22 cellular contexts compared by ENCODE assay signal in genomic region chr16:78257376-78257728, GRCh38.
DNase-seq lines count a peak whose midpoint lies in the region; ATAC-seq, FAIRE-seq and TF ChIP-seq lines count a peak whose summit lies in the region.
"Had no signal": no experiment of that assay in that cellular context is flagged by ENCODE, and none has a peak within 500 bp of the region (broad histone marks: within the 10 kb centered on the region; RNA-seq: fewer than 3 reads in every experiment).

No MANE protein-coding gene starts in this region.

- DNase-seq in ELF-1 (ENCODE audit: low read depth, low spot score): peak; percentile 36
- no peak for DNase-seq in Panc1 (ENCODE audit: low read depth, low spot score)
- no peak for DNase-seq in osteocyte (ENCODE audit: extremely low spot score, unreplicated experiment)
- DNase-seq in SK-N-DZ (ENCODE audit: low spot score): no peak
- no peak for DNase-seq in NCI-H1694 (lab: John Stamatoyannopoulos, UW)
- DNase-seq in left lobe of liver (ENCODE audit: low spot score): no peak
- DNase-seq: ACHN; activated CD4-positive, CD25-positive, alpha-beta regulatory T cell; activated CD8-positive, alpha-beta T cell treated with anti-CD3 and anti-CD28 coated beads for 36 hours; activated gamma-delta T cell treated with Interleukin-2 at 50 U/mL for 16 hours; foreskin keratinocyte; lower lobe of right lung; NCI-H2171; NCI-H69; occipital lobe; T-helper 9 cell; upper lobe of right lung had no signal

- H3K27me3 ChIP-seq in Panc1 (ENCODE audit: control insufficient read depth, insufficient read depth, low read length): no peaks in the 10 kb centered on the region
- H3K27me3 ChIP-seq: BLaER1, foreskin keratinocyte, upper lobe of right lung had no signal

- H3K4me1 Mint-ChIP-seq in osteocyte (ENCODE audit: unreplicated experiment): peaks cover 50% of the 10 kb centered on the region
- H3K4me1 Mint-ChIP-seq: central memory CD8-positive, alpha-beta T cell had no signal

- CTCF ChIA-PET in Panc1 (lab: Charles Lee): no interaction called here

- peak; percentile 94 for ATAC-seq in Panc1
- ATAC-seq in HG03378 (IDR thresholded peaks at IDR 0.05; ENCODE audit: unreplicated experiment): no peak
- ATAC-seq in left lobe of liver: no peak
- ATAC-seq: activated CD8-positive, alpha-beta T cell treated with anti-CD3 and anti-CD28 coated beads for 36 hours; foreskin keratinocyte; lower lobe of right lung; upper lobe of right lung had no signal

- H3K4me3 Mint-ChIP-seq in osteocyte (ENCODE audit: unreplicated experiment): peak overlapping the region; percentile 15
- H3K4me3 Mint-ChIP-seq: activated CD8-positive, alpha-beta T cell treated with anti-CD3 and anti-CD28 coated beads for 36 hours; central memory CD8-positive, alpha-beta T cell had no signal

- H3K4me3 ChIP-seq in Panc1 (ENCODE audit: low read depth in 2 of 2, low read length in 2 of 2): no peak overlapping the region
- H3K4me3 ChIP-seq: BLaER1, lower lobe of right lung, upper lobe of right lung had no signal

- TF ChIP-seq CTCF in Panc1 (IDR thresholded peaks at IDR 0.05) (no peak), osteocyte (IDR thresholded peaks at IDR 0.05) (no peak)

- H3K27ac Mint-ChIP-seq in osteocyte (ENCODE audit: unreplicated experiment): peak overlapping the region; percentile 54
- H3K27ac Mint-ChIP-seq: activated CD8-positive, alpha-beta T cell treated with anti-CD3 and anti-CD28 coated beads for 36 hours had no signal

- no peaks in the 10 kb centered on the region for H3K36me3 Mint-ChIP-seq in osteocyte (ENCODE audit: unreplicated experiment)

- in situ Hi-C loops in Panc1 (cut with HindIII; ENCODE audit: low pct_unique_long_range_greater_than_20kb, low sequenced_read_pairs): no loop called here

- intact Hi-C loops in Panc1 (cut with micrococcal nuclease; ENCODE audit: unreplicated experiment): no loop called here

- H3K27ac ChIP-seq in Panc1 (ENCODE audit: low read length): no peak overlapping the region
- H3K27ac ChIP-seq: BLaER1, foreskin keratinocyte, lower lobe of right lung, upper lobe of right lung had no signal

- no peaks in the 10 kb centered on the region for H3K9me3 ChIP-seq in Panc1 (ENCODE audit: control insufficient read depth, insufficient read depth, low read depth, low read length)
- H3K9me3 ChIP-seq: BLaER1, lower lobe of right lung, upper lobe of right lung had no signal

- peak; percentile 59 for FAIRE-seq in endometrium (lab: Jason Lieb, UNC)
- FAIRE-seq: islet of Langerhans had no signal

- no peaks in the 10 kb centered on the region for H3K36me3 ChIP-seq in Panc1 (ENCODE audit: control insufficient read depth, insufficient read depth, low read length)
- H3K36me3 ChIP-seq: BLaER1, lower lobe of right lung, upper lobe of right lung had no signal

- POLR2A ChIA-PET in Panc1 (lab: Charles Lee): no interaction called here

- BruUV-seq in Panc1 (replicated peaks; lab: Mats Ljungman, UMichigan): no TSS peak

- H3K27me3 Mint-ChIP-seq in osteocyte (ENCODE audit: unreplicated experiment): no peaks in the 10 kb centered on the region
- H3K27me3 Mint-ChIP-seq: activated CD8-positive, alpha-beta T cell treated with anti-CD3 and anti-CD28 coated beads for 36 hours; central memory CD8-positive, alpha-beta T cell had no signal

- H3K9me3 Mint-ChIP-seq in osteocyte (ENCODE audit: unreplicated experiment): no peaks in the 10 kb centered on the region
- H3K9me3 Mint-ChIP-seq: activated CD8-positive, alpha-beta T cell treated with anti-CD3 and anti-CD28 coated beads for 36 hours; central memory CD8-positive, alpha-beta T cell had no signal

- peaks cover 6% of the 10 kb centered on the region for H3K4me1 ChIP-seq in Panc1 (ENCODE audit: control insufficient read depth, insufficient read depth, low read length)
- H3K4me1 ChIP-seq: BLaER1, foreskin keratinocyte, lower lobe of right lung, upper lobe of right lung had no signal
